In genomic region chr4:3353747-3354454, GRCh38 we compare ENCODE assay signal across 1 cellular context.
TF ChIP-seq lines count a peak whose summit lies in the region.

No MANE protein-coding gene starts in this region.

TF ChIP-seq in HepG2, 621 proteins besides CTCF, POLR2A, EP300 and RAD21 (continues in another document):
- TF ChIP-seq PAXIP1 (CRISPR knock-in tag; conservative IDR thresholded peaks at IDR 0.05) (no peak), TMF1 (CRISPR knock-in tag; IDR thresholded peaks at IDR 0.05; ENCODE audit: low read depth) (no peak), ZNF232 (CRISPR knock-in tag; IDR thresholded peaks at IDR 0.05; ENCODE audit: borderline replicate concordance) (0 out of 2 replicates have a peak, but pooled peaks have one; percentile 23), MAZ (IDR thresholded peaks at IDR 0.05; ENCODE audit: borderline replicate concordance, low read depth, low read length) (no peak), MAZ (CRISPR knock-in tag; IDR thresholded peaks at IDR 0.05; ENCODE audit: low read depth) (peak; percentile 57; the same call in 1 of the 2 replicates), ZNF160 (CRISPR knock-in tag; IDR thresholded peaks at IDR 0.05) (no peak), ZFP90 (CRISPR knock-in tag; IDR thresholded peaks at IDR 0.05; ENCODE audit: borderline replicate concordance) (0 out of 2 replicates have a peak, but pooled peaks have one; percentile 31), ZNF629 (CRISPR knock-in tag; conservative IDR thresholded peaks at IDR 0.05) (0 out of 2 replicates have a peak, but pooled peaks have one; percentile 8), ZNF335 (CRISPR knock-in tag; IDR thresholded peaks at IDR 0.05) (no peak), ZNF501 (CRISPR knock-in tag; IDR thresholded peaks at IDR 0.05) (peak; percentile 40; the same call in 1 of the 2 replicates), BCL3 (CRISPR knock-in tag; IDR thresholded peaks at IDR 0.05) (no peak), PPARG (CRISPR knock-in tag; conservative IDR thresholded peaks at IDR 0.05) (no peak), ZBTB39 (CRISPR knock-in tag; IDR thresholded peaks at IDR 0.05) (no peak), ZNF256 (CRISPR knock-in tag; conservative IDR thresholded peaks at IDR 0.05) (peak; percentile 32; the same call in 1 of the 2 replicates), ZNF567 (CRISPR knock-in tag; IDR thresholded peaks at IDR 0.05; ENCODE audit: borderline replicate concordance) (no peak), MYPOP (CRISPR knock-in tag; IDR thresholded peaks at IDR 0.05) (0 out of 2 replicates have a peak, but pooled peaks have one; percentile 8), FOXC1 (CRISPR knock-in tag; IDR thresholded peaks at IDR 0.05; ENCODE audit: borderline replicate concordance) (0 out of 2 replicates have a peak, but pooled peaks have one; percentile 47), CEBPB (IDR thresholded peaks at IDR 0.05; ENCODE audit: borderline replicate concordance, low read depth, low read length) (peak; percentile 25; the same call in 1 of the 2 replicates), ZNF749 (CRISPR knock-in tag; IDR thresholded peaks at IDR 0.05; ENCODE audit: borderline replicate concordance) (0 out of 2 replicates have a peak, but pooled peaks have one; percentile 29), ZSCAN12 (CRISPR knock-in tag; IDR thresholded peaks at IDR 0.05) (0 out of 2 replicates have a peak, but pooled peaks have one; percentile 45), ZMYM2 (CRISPR knock-in tag; IDR thresholded peaks at IDR 0.05) (0 out of 2 replicates have a peak, but pooled peaks have one; percentile 44), KAT7 (CRISPR knock-in tag; IDR thresholded peaks at IDR 0.05; ENCODE audit: borderline replicate concordance) (0 out of 2 replicates have a peak, but pooled peaks have one; percentile 1), SPEN (CRISPR knock-in tag; IDR thresholded peaks at IDR 0.05; ENCODE audit: low read depth) (0 out of 2 replicates have a peak, but pooled peaks have one; percentile 33), ZNF33A (CRISPR knock-in tag; IDR thresholded peaks at IDR 0.05; ENCODE audit: borderline replicate concordance) (0 out of 2 replicates have a peak, but pooled peaks have one; percentile 72), ZNF776 (CRISPR knock-in tag; IDR thresholded peaks at IDR 0.05) (no peak), ZNF292 (CRISPR knock-in tag; IDR thresholded peaks at IDR 0.05; ENCODE audit: borderline replicate concordance, low read depth) (no peak), ZBTB2 (CRISPR knock-in tag; IDR thresholded peaks at IDR 0.05; ENCODE audit: low read depth) (no peak), ZNF362 (CRISPR knock-in tag; IDR thresholded peaks at IDR 0.05; ENCODE audit: borderline replicate concordance) (no peak), KLF13 (CRISPR knock-in tag; IDR thresholded peaks at IDR 0.05) (no peak), XRCC5 (optimal IDR thresholded peaks at IDR 0.05; ENCODE audit: low read length) (peak; percentile 38), ZNF142 (CRISPR knock-in tag; IDR thresholded peaks at IDR 0.05) (0 out of 2 replicates have a peak, but pooled peaks have one; percentile 24), ZNF792 (CRISPR knock-in tag; IDR thresholded peaks at IDR 0.05) (peak; percentile 4; the same call in 1 of the 2 replicates), HOXA5 (CRISPR knock-in tag; IDR thresholded peaks at IDR 0.05) (no peak), TAF1 (CRISPR knock-in tag; IDR thresholded peaks at IDR 0.05) (peak; percentile 21; the same call in 1 of the 2 replicates), MNT (IDR thresholded peaks at IDR 0.05) (no peak), ZNF12 (CRISPR knock-in tag; IDR thresholded peaks at IDR 0.05) (no peak), ZNF598 (CRISPR knock-in tag; IDR thresholded peaks at IDR 0.05; ENCODE audit: borderline replicate concordance) (0 out of 2 replicates have a peak, but pooled peaks have one; percentile 26), CEBPG (CRISPR knock-in tag; IDR thresholded peaks at IDR 0.05) (peak; percentile 33), KDM5B (CRISPR knock-in tag; IDR thresholded peaks at IDR 0.05; ENCODE audit: borderline replicate concordance) (0 out of 2 replicates have a peak, but pooled peaks have one; percentile 22), CREB3 (CRISPR knock-in tag; IDR thresholded peaks at IDR 0.05) (0 out of 2 replicates have a peak, but pooled peaks have one; percentile 20), ZSCAN9 (CRISPR knock-in tag; IDR thresholded peaks at IDR 0.05; ENCODE audit: borderline replicate concordance) (no peak), SYNCRIP (IDR thresholded peaks at IDR 0.05; ENCODE audit: insufficient read depth, low read depth, low read length) (no peak), HNRNPH1 (optimal IDR thresholded peaks at IDR 0.05; ENCODE audit: low read depth, low read length) (no peak)
